Comparison of ENCODE assay signal across 28 cellular contexts in the genomic region with DNA sequence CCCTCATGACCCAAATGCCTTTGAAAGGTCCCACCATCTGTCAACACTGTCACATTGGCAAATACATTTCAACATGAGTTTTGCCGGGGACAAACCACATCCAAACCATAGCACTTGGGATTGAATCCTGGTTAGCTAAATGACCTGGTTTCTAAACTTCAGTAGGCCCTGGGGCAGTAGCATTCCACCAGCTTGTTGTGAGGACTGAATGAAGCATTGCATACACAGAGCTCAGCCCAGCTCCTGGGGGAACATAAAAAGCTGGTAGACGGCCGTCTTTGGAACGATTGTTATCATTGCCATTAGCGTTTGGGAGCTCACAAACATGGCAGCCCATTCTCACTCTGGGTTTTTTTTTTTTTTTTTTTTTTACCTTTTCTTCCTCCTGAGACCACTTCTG. TPM values are rescaled to one million over a fixed set of nuclear protein-coding genes. Genes with fewer than 3 reads are reported as not detected.
"Had no signal": no experiment of that assay in that cellular context is flagged by ENCODE, and none has a peak within 500 bp of the region (broad histone marks: within the 10 kb centered on the region; RNA-seq: fewer than 3 reads in every experiment).

No MANE protein-coding gene starts in this region.

- H3K4me1 ChIP-seq: lower lobe of right lung, pancreas, prostate gland, suprapubic skin, upper lobe of left lung, vagina had no signal

- H3K27me3 Mint-ChIP-seq: stimulated activated naive CD8-positive, alpha-beta T cell treated with anti-CD3 and anti-CD28 coated beads, Interleukin-15, Interleukin-2, amounts not matched to agents 100 ng/mL and 50 ng/mL, for 24 hours had no signal

- H3K27ac ChIP-seq: left lung, lower lobe of right lung, pancreas, prostate gland, skin epidermis, suprapubic skin, tibial nerve, upper lobe of left lung, vagina had no signal

- H3K36me3 ChIP-seq: left lung, lower lobe of right lung, pancreas, prostate gland, suprapubic skin, tibial nerve, upper lobe of left lung, vagina had no signal

- H3K27me3 ChIP-seq: left lung, pancreas, suprapubic skin, tibial nerve, upper lobe of left lung, vagina had no signal

- H3K4me3 ChIP-seq: left lung, lower lobe of right lung, pancreas, prostate gland, skin epidermis, suprapubic skin, tibial nerve, upper lobe of left lung, vagina had no signal

- ATAC-seq: left colon; left lung; lower lobe of right lung; natural killer cell treated with Interleukin-12 subunit alpha and Interleukin-12 subunit beta and Interleukin-15 and Interleukin-18, amount 100 ng/mL, for 72 hours; right cardiac atrium; sciatic nerve had no signal

- H3K27ac Mint-ChIP-seq: mesothelial cell of epicardium; natural killer cell treated with Interleukin-12 subunit alpha and Interleukin-12 subunit beta and Interleukin-15 and Interleukin-18, amount 100 ng/mL, for 72 hours; stimulated activated naive CD8-positive, alpha-beta T cell treated with anti-CD3 and anti-CD28 coated beads, Interleukin-15, Interleukin-2, amounts not matched to agents 100 ng/mL and 50 ng/mL, for 24 hours had no signal

- H3K9me3 ChIP-seq: left lung, lower lobe of right lung, pancreas, prostate gland, suprapubic skin, upper lobe of left lung, vagina had no signal

- H3K4me3 Mint-ChIP-seq: mesothelial cell of epicardium; naive thymus-derived CD4-positive, alpha-beta T cell; natural killer cell treated with Interleukin-12 subunit alpha and Interleukin-12 subunit beta and Interleukin-15 and Interleukin-18, amount 100 ng/mL, for 72 hours; stimulated activated naive CD8-positive, alpha-beta T cell treated with anti-CD3 and anti-CD28 coated beads, Interleukin-15, Interleukin-2, amounts not matched to agents 100 ng/mL and 50 ng/mL, for 24 hours had no signal

- DNase-seq: hippocampal formation; kidney; left colon; left lung; lower lobe of right lung; mammary epithelial cell; mesenchymal stem cell; naive thymus-derived CD4-positive, alpha-beta T cell; nucleus accumbens; pancreas; posterior cingulate gyrus; retina; stimulated activated CD4-positive, alpha-beta T cell treated with anti-CD3 and anti-CD28 coated beads, Interleukin-12 subunit alpha, Interleukin-12 subunit beta, amount 100 ng/mL, for 4 hours; stimulated activated CD4-positive, alpha-beta T cell treated with anti-CD3 and anti-CD28 coated beads, Interleukin-15, amount 100 ng/mL, for 24 hours; stimulated activated CD4-positive, alpha-beta T cell treated with anti-CD3 and anti-CD28 coated beads, Interleukin-2, amount 100 ng/mL, for 24 hours; stimulated activated CD4-positive, alpha-beta T cell treated with anti-CD3 and anti-CD28 coated beads, Interleukin-4, amount 100 ng/mL, for 1 hour; stimulated activated naive CD4-positive, alpha-beta T cell; upper lobe of left lung had no signal

- H3K4me1 Mint-ChIP-seq: mesothelial cell of epicardium had no signal

- H3K9me3 Mint-ChIP-seq: mesothelial cell of epicardium; natural killer cell treated with Interleukin-12 subunit alpha and Interleukin-12 subunit beta and Interleukin-15 and Interleukin-18, amount 100 ng/mL, for 72 hours had no signal

- H3K36me3 Mint-ChIP-seq: mesothelial cell of epicardium; natural killer cell treated with Interleukin-12 subunit alpha and Interleukin-12 subunit beta and Interleukin-15 and Interleukin-18, amount 100 ng/mL, for 72 hours had no signal

RNA-seq across cellular contexts. Expression of gene CXCR4, which starts 57.5 kb away (rescaled TPM):
- total RNA-seq: mammary epithelial cell had no signal
